In the genomic region with DNA sequence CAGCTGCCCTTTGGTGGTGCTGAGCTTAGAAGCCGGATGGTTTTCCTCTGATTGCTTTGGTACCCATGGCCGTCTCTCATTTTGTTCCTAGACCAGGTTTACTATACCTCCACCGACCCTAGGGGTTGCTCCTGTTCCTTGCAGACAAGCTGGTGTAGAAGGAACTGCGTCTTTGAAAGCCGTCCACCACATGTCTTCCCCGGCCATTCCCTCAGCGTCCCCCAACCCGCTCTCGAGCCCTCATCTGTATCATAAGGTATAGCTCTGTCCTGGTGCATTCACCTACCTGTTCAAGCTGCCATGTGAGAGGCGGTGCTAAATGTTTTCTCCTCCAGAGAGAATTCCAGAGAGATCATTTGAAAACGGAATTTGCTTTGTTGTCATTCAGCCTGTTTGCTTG, we compare ENCODE assay signal across 24 cellular contexts. TPM values are rescaled to one million over a fixed set of nuclear protein-coding genes. Genes with fewer than 3 reads are reported as not detected.
DNase-seq lines count a peak whose midpoint lies in the region; ATAC-seq and TF ChIP-seq lines count a peak whose summit lies in the region.
"Had no signal": no experiment of that assay in that cellular context is flagged by ENCODE, and none has a peak within 500 bp of the region (broad histone marks: within the 10 kb centered on the region; RNA-seq: fewer than 3 reads in every experiment).

No MANE protein-coding gene starts in this region.

- peak overlapping the region; percentile 1 for H3K27ac Mint-ChIP-seq in activated T-cell treated with anti-CD3 and anti-CD28 coated beads, Interleukin-2, amount 50 U/mL, for 72 hours
- H3K27ac Mint-ChIP-seq in glutamatergic neuron (ENCODE audit: unreplicated experiment): no peak overlapping the region
- H3K27ac Mint-ChIP-seq: CD4-positive, alpha-beta T cell; GM23338 had no signal

- TF ChIP-seq EP300 in suprapubic skin (IDR thresholded peaks at IDR 0.05): no peak

- H3K27ac ChIP-seq in suprapubic skin: no peak overlapping the region
- H3K27ac ChIP-seq: A549; BLaER1 treated with 17β-estradiol and CSF1 and Interleukin-3, amounts not matched to agents 10 nM and 100 nM had no signal

- intact Hi-C loops in posterior vena cava (cut with DNase I): no loop called here

- WGBS in suprapubic skin: 97% methylated on average over 11 of the region's 11 CpGs

- H3K4me1 ChIP-seq in suprapubic skin: no peaks in the 10 kb centered on the region
- H3K4me1 ChIP-seq: BE2C; BLaER1 treated with 17β-estradiol and CSF1 and Interleukin-3, amounts not matched to agents 10 nM and 100 nM had no signal

- DNase-seq in activated T-cell treated with anti-CD3 and anti-CD28 coated beads, Interleukin-2, amount 50 U/mL, for 72 hours: no peak
- no peak for DNase-seq in activated T-cell treated with anti-CD3 and anti-CD28 coated beads, Interleukin-2, amount 50 U/mL, for 1 hour
- DNase-seq in glutamatergic neuron (peak; percentile 9), posterior vena cava (ENCODE audit: low spot score) (peak; percentile 50), suprapubic skin (ENCODE audit: low spot score in 2 of 2) (peak; percentile 15 to 40), NCI-H510A (lab: John Stamatoyannopoulos, UW) (no peak), iPS-NIHi7 (ENCODE audit: extremely low spot score) (no peak)
- DNase-seq in activated CD8-positive, alpha-beta memory T cell treated with anti-CD3 and anti-CD28 coated beads, Interleukin-2, amount 50 U/mL, for 48 hours: no peak
- DNase-seq: 8988T; ACHN; AML-193; BE2C; CD4-positive, alpha-beta T cell; CD8-positive, alpha-beta memory T cell; DMS 273 treated with DMSO at 0.1 percent for 48 hours; DMS79; EL; GF-D8; H9 had no signal

- peaks cover 12 to 41% of the 10 kb centered on the region in 2 donors for H3K36me3 Mint-ChIP-seq in activated T-cell treated with anti-CD3 and anti-CD28 coated beads, Interleukin-2, amount 50 U/mL, for 72 hours (ENCODE audit: insufficient read depth in 2 of 2)
- no peaks in the 10 kb centered on the region for H3K36me3 Mint-ChIP-seq in glutamatergic neuron (ENCODE audit: unreplicated experiment)

- no peak overlapping the region for H3K4me3 ChIP-seq in suprapubic skin
- H3K4me3 ChIP-seq: A549; BLaER1 treated with 17β-estradiol and CSF1 and Interleukin-3, amounts not matched to agents 10 nM and 100 nM; GM23338 had no signal

- H3K9me3 ChIP-seq in suprapubic skin: no peaks in the 10 kb centered on the region
- H3K9me3 ChIP-seq: A549; BE2C; BLaER1 treated with 17β-estradiol and CSF1 and Interleukin-3, amounts not matched to agents 10 nM and 100 nM had no signal

- peaks cover 89% of the 10 kb centered on the region for H3K36me3 ChIP-seq in suprapubic skin

- H3K27me3 Mint-ChIP-seq in activated T-cell treated with anti-CD3 and anti-CD28 coated beads, Interleukin-2, amount 50 U/mL, for 72 hours (ENCODE audit: low read depth): no peaks in the 10 kb centered on the region
- H3K27me3 Mint-ChIP-seq in glutamatergic neuron (ENCODE audit: unreplicated experiment): no peaks in the 10 kb centered on the region
- H3K27me3 Mint-ChIP-seq: CD4-positive, alpha-beta T cell; CD8-positive, alpha-beta memory T cell had no signal

- ATAC-seq in activated T-cell treated with anti-CD3 and anti-CD28 coated beads, Interleukin-2, amount 50 U/mL, for 72 hours (replicated peaks in 1 of 2): no peak
- ATAC-seq: A549, GM23338, HCT116 had no signal

- TF ChIP-seq CTCF in glutamatergic neuron (IDR thresholded peaks at IDR 0.05; ENCODE audit: partially characterized antibody, unreplicated experiment) (no peak), suprapubic skin (IDR thresholded peaks at IDR 0.05) (no peak)

- no peak overlapping the region for H3K4me3 Mint-ChIP-seq in activated T-cell treated with anti-CD3 and anti-CD28 coated beads, Interleukin-2, amount 50 U/mL, for 72 hours
- H3K4me3 Mint-ChIP-seq in glutamatergic neuron (ENCODE audit: unreplicated experiment): no peak overlapping the region
- H3K4me3 Mint-ChIP-seq: CD14-positive monocyte; CD4-positive, alpha-beta T cell; CD8-positive, alpha-beta memory T cell; GM23338; H9 had no signal

- H3K9me3 Mint-ChIP-seq in activated T-cell treated with anti-CD3 and anti-CD28 coated beads, Interleukin-2, amount 50 U/mL, for 72 hours: no peaks in the 10 kb centered on the region
- peaks cover 2% of the 10 kb centered on the region for H3K9me3 Mint-ChIP-seq in glutamatergic neuron (ENCODE audit: unreplicated experiment)
- H3K9me3 Mint-ChIP-seq: CD14-positive monocyte; CD4-positive, alpha-beta T cell; CD8-positive, alpha-beta memory T cell; GM23338; H9 had no signal

- H3K4me1 Mint-ChIP-seq in activated T-cell treated with anti-CD3 and anti-CD28 coated beads, Interleukin-2, amount 50 U/mL, for 72 hours (ENCODE audit: low read depth): peaks cover 4% of the 10 kb centered on the region
- no peaks in the 10 kb centered on the region for H3K4me1 Mint-ChIP-seq in glutamatergic neuron (ENCODE audit: low read depth, unreplicated experiment)
- H3K4me1 Mint-ChIP-seq: CD14-positive monocyte had no signal

- H3K27me3 ChIP-seq in suprapubic skin: no peaks in the 10 kb centered on the region
- H3K27me3 ChIP-seq: BE2C; BLaER1 treated with 17β-estradiol and CSF1 and Interleukin-3, amounts not matched to agents 10 nM and 100 nM had no signal

- no peak for TF ChIP-seq POLR2A in suprapubic skin (IDR thresholded peaks at IDR 0.05)

RNA-seq across cellular contexts. Expression of a gene that starts 39.5 kb away (rescaled TPM):
- 10 to 100 TPM; 45.0 to 49.8 TPM for total RNA-seq in activated T-cell treated with anti-CD3 and anti-CD28 coated beads, Interleukin-2, amount 50 U/mL, for 72 hours
- total RNA-seq in glutamatergic neuron (ENCODE audit: unreplicated experiment) (23.7 TPM), posterior vena cava (10 to 100 TPM; 20.8 to 24.3 TPM), suprapubic skin (10 to 100 TPM; 36.4 to 67.3 (median 42.4) TPM)

Comparison
In these comparisons a context has a peak if more than half of its experiments do, and no peak if none do; other contexts are left out.
1. DNase-seq: peak in glutamatergic neuron (single experiment), posterior vena cava (single experiment) and suprapubic skin (2 of 2); none in activated T-cell treated with anti-CD3 and anti-CD28 coated beads, Interleukin-2, amount 50 U/mL, for 72 hours (0 of 2), activated T-cell treated with anti-CD3 and anti-CD28 coated beads, Interleukin-2, amount 50 U/mL, for 1 hour (single experiment), activated CD8-positive, alpha-beta memory T cell treated with anti-CD3 and anti-CD28 coated beads, Interleukin-2, amount 50 U/mL, for 48 hours (single experiment), NCI-H510A (single experiment) and iPS-NIHi7 (single experiment).